9 cellular contexts compared by ENCODE assay signal in genomic region chr15:74302821-74303359, GRCh38.
DNase-seq lines count a peak whose midpoint lies in the region; ATAC-seq and TF ChIP-seq lines count a peak whose summit lies in the region.
"Had no signal": no experiment of that assay in that cellular context is flagged by ENCODE, and none has a peak within 500 bp of the region (broad histone marks: within the 10 kb centered on the region; RNA-seq: fewer than 3 reads in every experiment).

No MANE protein-coding gene starts in this region.

- H3K9me3 ChIP-seq in psoas muscle: no peaks in the 10 kb centered on the region

- no peaks in the 10 kb centered on the region for H3K36me3 ChIP-seq in psoas muscle (ENCODE audit: insufficient read depth in 1 of 2, low read depth in 1 of 2)

- no peak overlapping the region for H3K27ac ChIP-seq in psoas muscle

- DNase-seq in GM12865 (ENCODE audit: low read depth): peak; percentile 53
- DNase-seq in NB4 (ENCODE audit: low read depth): peak; percentile 53
- DNase-seq in activated CD4-positive, alpha-beta T cell treated with anti-CD3 and anti-CD28 coated beads, Interleukin-2, amount 50 U/mL, for 4 hours: peak; percentile 17 to 22
- DNase-seq in fibroblast of the aortic adventitia (ENCODE audit: low read depth): peak; percentile 45
- no peak for DNase-seq in psoas muscle
- DNase-seq in GF-D8 (lab: John Stamatoyannopoulos, UW): no peak

- TF ChIP-seq CTCF in GM12865 (IDR thresholded peaks at IDR 0.05; ENCODE audit: insufficient read depth, low read depth, low read length, missing control alignments) (peak; percentile 69), NB4 (IDR thresholded peaks at IDR 0.05; ENCODE audit: low read depth, low read length) (peak; percentile 66), fibroblast of the aortic adventitia (IDR thresholded peaks at IDR 0.05; ENCODE audit: insufficient read depth, low read length) (peak; percentile 76), psoas muscle (IDR thresholded peaks at IDR 0.05) (peak; percentile 63)

- WGBS in psoas muscle, 3 donors: 25 to 38% (median 33%) methylated on average over 7 of the region's 7 CpGs

- no peaks in the 10 kb centered on the region for H3K4me1 ChIP-seq in psoas muscle

- TF ChIP-seq POLR2A in NB4 (IDR thresholded peaks at IDR 0.05; ENCODE audit: extremely low read depth, insufficient read length): no peak

- peak; percentile 48 to 67 (median 58) for ATAC-seq in psoas muscle
- no peak for ATAC-seq in GM18868 (IDR thresholded peaks at IDR 0.05; ENCODE audit: unreplicated experiment)
- no peak for ATAC-seq in HG02759 (IDR thresholded peaks at IDR 0.05; ENCODE audit: unreplicated experiment)
- ATAC-seq: T-cell had no signal

- H3K27me3 ChIP-seq in psoas muscle (ENCODE audit: insufficient read depth in 3 of 3, low read length in 2 of 3): peaks cover 0 to 51% (median 5%) of the 10 kb centered on the region in 3 donors

- intact Hi-C loops in psoas muscle (cut with DNase I): no loop called here

- no peak overlapping the region for H3K4me3 ChIP-seq in GM12865 (ENCODE audit: low read depth, low read length)
- no peak overlapping the region for H3K4me3 ChIP-seq in NB4 (ENCODE audit: low read depth, low read length)
- no peak overlapping the region for H3K4me3 ChIP-seq in fibroblast of the aortic adventitia (ENCODE audit: low read depth, low read length)
- H3K4me3 ChIP-seq in psoas muscle: no peak overlapping the region

Comparison
In these comparisons a context has a peak if more than half of its experiments do, and no peak if none do; other contexts are left out.
1. DNase-seq: peak in GM12865 (single experiment), NB4 (single experiment), activated CD4-positive, alpha-beta T cell treated with anti-CD3 and anti-CD28 coated beads, Interleukin-2, amount 50 U/mL, for 4 hours (2 of 2) and fibroblast of the aortic adventitia (single experiment); none in psoas muscle (0 of 2) and GF-D8 (single experiment).
2. ATAC-seq: peak in psoas muscle (4 of 4); none in GM18868 (single experiment) and HG02759 (single experiment).
3. Peak in every context shown above with its lines, with median percentiles within 50 percentile points of each other: CTCF ChIP-seq.